Comparison of ENCODE assay signal across 8 cellular contexts in the genomic region with DNA sequence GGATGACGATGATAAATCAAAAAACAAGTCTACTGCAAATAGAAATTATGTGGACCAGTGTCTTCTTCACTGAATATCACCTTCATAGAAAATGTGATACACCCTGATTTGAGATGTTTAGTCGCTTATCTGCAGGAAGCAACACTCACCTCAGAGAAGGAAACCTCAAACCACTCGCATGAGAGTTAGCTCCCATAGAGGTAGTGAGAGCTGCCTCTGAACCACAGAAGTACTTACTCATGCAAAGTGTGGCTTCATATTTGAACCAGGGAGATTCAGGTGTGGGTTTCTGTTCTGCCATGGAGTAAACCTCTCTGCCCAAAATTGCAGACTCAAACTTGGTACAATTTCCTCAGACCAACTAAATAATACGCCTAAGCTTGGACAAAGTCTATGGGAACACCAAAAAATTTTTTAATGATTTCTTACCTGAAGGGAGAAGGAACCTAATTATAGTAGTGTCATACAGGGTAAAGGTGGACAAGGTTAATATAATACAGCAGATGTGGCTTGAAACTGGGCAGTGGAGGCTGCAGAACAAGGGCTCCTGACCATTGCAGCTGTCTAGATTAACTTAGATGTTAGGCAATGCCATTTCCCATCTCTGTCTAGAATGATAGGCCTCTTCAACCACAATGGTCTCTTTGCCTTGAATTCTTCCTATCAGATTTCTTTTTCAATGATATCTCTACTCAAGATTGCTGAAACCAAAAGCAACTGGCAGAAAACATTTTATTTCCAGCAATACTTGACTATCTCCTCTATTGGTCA. TPM values are rescaled to one million over a fixed set of nuclear protein-coding genes. Genes with fewer than 3 reads are reported as not detected.
DNase-seq lines count a peak whose midpoint lies in the region; ATAC-seq and TF ChIP-seq lines count a peak whose summit lies in the region.

No MANE protein-coding gene starts in this region.

- no peak for TF ChIP-seq CTCF in epithelial cell of esophagus (IDR thresholded peaks at IDR 0.05; ENCODE audit: insufficient read depth, low read depth, low read length, missing control alignments)

- no peaks in the 10 kb centered on the region for H3K9me3 Mint-ChIP-seq in stimulated activated naive CD8-positive, alpha-beta T cell treated with anti-CD3 and anti-CD28 coated beads, Interleukin-15, amount 100 ng/mL, for 72 hours

- no peak overlapping the region for H3K27ac Mint-ChIP-seq in stimulated activated naive CD8-positive, alpha-beta T cell treated with anti-CD3 and anti-CD28 coated beads, Interleukin-15, amount 100 ng/mL, for 72 hours

- peak overlapping the region in 1 of 2 donors; percentile 57 for H3K4me3 Mint-ChIP-seq in stimulated activated naive CD8-positive, alpha-beta T cell treated with anti-CD3 and anti-CD28 coated beads, Interleukin-15, amount 100 ng/mL, for 72 hours

- H3K4me3 ChIP-seq in epithelial cell of esophagus (ENCODE audit: low read length) = no peak overlapping the region

- H3K27me3 Mint-ChIP-seq in stimulated activated naive CD8-positive, alpha-beta T cell treated with anti-CD3 and anti-CD28 coated beads, Interleukin-15, amount 100 ng/mL, for 72 hours = peaks cover 69% of the 10 kb centered on the region

- ATAC-seq in GM19351 (IDR thresholded peaks at IDR 0.05; ENCODE audit: unreplicated experiment) = peak; percentile 98
- ATAC-seq in HG03139 (IDR thresholded peaks at IDR 0.05; ENCODE audit: unreplicated experiment) = peak; percentile 97
- ATAC-seq in stimulated activated naive CD8-positive, alpha-beta T cell treated with anti-CD3 and anti-CD28 coated beads, Interleukin-15, amount 100 ng/mL, for 72 hours = peak; percentile 100

- peaks cover 31% of the 10 kb centered on the region for H3K4me1 Mint-ChIP-seq in stimulated activated naive CD8-positive, alpha-beta T cell treated with anti-CD3 and anti-CD28 coated beads, Interleukin-15, amount 100 ng/mL, for 72 hours

- in situ Hi-C loops in G401 (cut with HindIII; ENCODE audit: low sequenced_read_pairs) = loop anchor here (10.0 kb wide), 1 partner anchor 68 kb away; no protein-coding TSS in a partner anchor

- DNase-seq in T-helper 9 cell = peak; percentile 30
- peak; percentile 18 for DNase-seq in epithelial cell of esophagus (ENCODE audit: low read depth)
- DNase-seq in stimulated activated naive CD8-positive, alpha-beta T cell treated with anti-CD3 and anti-CD28 coated beads, Interleukin-15, amount 100 ng/mL, for 72 hours = peak; percentile 69 to 77
- no peak for DNase-seq in G401 (ENCODE audit: low spot score)
- no peak for DNase-seq in AG08396 (ENCODE audit: low spot score)
- DNase-seq in NCI-H2171 treated with DMSO at 0.1 percent for 48 hours (lab: John Stamatoyannopoulos, UW) = no peak

RNA-seq across cellular contexts. Expression of gene RCBTB2, which starts 29.6 kb away (rescaled TPM):
- total RNA-seq in G401 (2014; rRNA removed; shearing (Covaris generic)) = 4.3 and 10.3 TPM in 2 replicates

Comparison
In these comparisons a context has a peak if more than half of its experiments do, and no peak if none do; other contexts are left out.
1. DNase-seq: peak in T-helper 9 cell (single experiment), epithelial cell of esophagus (single experiment) and stimulated activated naive CD8-positive, alpha-beta T cell treated with anti-CD3 and anti-CD28 coated beads, Interleukin-15, amount 100 ng/mL, for 72 hours (2 of 2); none in G401 (single experiment), AG08396 (single experiment) and NCI-H2171 treated with DMSO at 0.1 percent for 48 hours (single experiment).
2. Peak in every context shown above with its lines, with median percentiles within 50 percentile points of each other: ATAC-seq.